Comparison of ENCODE assay signal across 17 cellular contexts in the genomic region with DNA sequence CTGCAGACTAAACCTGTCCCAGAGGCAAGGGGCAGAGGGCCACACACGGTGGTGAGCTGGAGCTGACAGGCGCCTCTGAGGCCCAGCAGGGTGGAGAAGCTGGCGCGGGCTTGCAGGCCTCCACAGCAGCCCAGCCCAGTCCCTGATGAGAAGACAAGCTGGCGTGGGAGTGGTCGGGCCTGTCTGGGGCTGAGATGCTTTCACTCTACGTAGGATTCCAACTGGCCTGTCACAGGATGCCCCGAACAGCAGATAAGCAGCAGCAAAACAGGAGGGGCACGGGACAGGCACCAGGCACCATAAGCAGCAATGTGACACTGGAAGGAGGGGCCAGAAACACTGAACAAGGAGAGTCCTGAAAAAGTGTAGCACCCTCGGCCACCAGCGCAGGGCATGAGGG. TPM values are rescaled to one million over a fixed set of nuclear protein-coding genes. Genes with fewer than 3 reads are reported as not detected.
A peak's percentile ranks its signal among the peaks of the same experiment; 100 is the strongest.
DNase-seq lines count a peak whose midpoint lies in the region; ATAC-seq and TF ChIP-seq lines count a peak whose summit lies in the region.
"Had no signal": no experiment of that assay in that cellular context is flagged by ENCODE, and none has a peak within 500 bp of the region (broad histone marks: within the 10 kb centered on the region; RNA-seq: fewer than 3 reads in every experiment).

No MANE protein-coding gene starts in this region.

- no peaks in the 10 kb centered on the region for H3K9me3 ChIP-seq in right cardiac atrium (ENCODE audit: control insufficient read depth, low read length)

- CTCF ChIA-PET in HEK293T (lab: Yijun Ruan, JAX) (interaction anchor here (0.7 kb wide), 1 partner anchor 11 kb away, joined by 3 read pairs; no protein-coding TSS in a partner anchor), GM10248 (lab: Yijun Ruan, JAX) (no interaction called here)

- H3K27ac ChIP-seq in right cardiac atrium (ENCODE audit: low read length) = peak overlapping the region; percentile 84
- H3K27ac ChIP-seq: C4-2B had no signal

- H3K4me3 Mint-ChIP-seq in activated naive CD8-positive, alpha-beta T cell treated with anti-CD3 and anti-CD28 coated beads for 36 hours = no peak overlapping the region
- H3K4me3 Mint-ChIP-seq: activated CD8-positive, alpha-beta memory T cell treated with anti-CD3 and anti-CD28 coated beads, Interleukin-2, amount 10 ng/mL, durations not matched to agents 7 days and 5 days; activated naive CD4-positive, alpha-beta T cell treated with anti-CD3 and anti-CD28 coated beads for 36 hours; stimulated activated naive CD8-positive, alpha-beta T cell treated with anti-CD3 and anti-CD28 coated beads, Interleukin-15, Interleukin-2, amounts not matched to agents 100 ng/mL and 50 ng/mL, for 24 hours had no signal

- DNase-seq in HEK293T (ENCODE audit: extremely low spot score) (peak; percentile 59), amniotic epithelial cell (ENCODE audit: low read depth) (peak; percentile 52), right cardiac atrium (peak; percentile 71 to 89 (median 88)), sciatic nerve (ENCODE audit: low spot score) (no peak), COLO668 (lab: John Stamatoyannopoulos, UW; ENCODE audit: unreplicated experiment) (no peak), NCI-H1417 (lab: John Stamatoyannopoulos, UW) (no peak), GM10248 (ENCODE audit: extremely low spot score) (no peak)
- DNase-seq in activated naive CD8-positive, alpha-beta T cell treated with anti-CD3 and anti-CD28 coated beads for 36 hours = no peak
- DNase-seq: activated CD8-positive, alpha-beta memory T cell treated with anti-CD3 and anti-CD28 coated beads, Interleukin-2, amount 10 ng/mL, durations not matched to agents 7 days and 5 days; activated naive CD4-positive, alpha-beta T cell treated with anti-CD3 and anti-CD28 coated beads for 36 hours; caudate nucleus; GDM1; MV-4-11; NCI-H524 treated with DMSO at 0.1 percent for 48 hours had no signal

- no peaks in the 10 kb centered on the region for H3K27me3 Mint-ChIP-seq in activated naive CD8-positive, alpha-beta T cell treated with anti-CD3 and anti-CD28 coated beads for 36 hours
- H3K27me3 Mint-ChIP-seq: activated CD8-positive, alpha-beta memory T cell treated with anti-CD3 and anti-CD28 coated beads, Interleukin-2, amount 10 ng/mL, durations not matched to agents 7 days and 5 days; stimulated activated naive CD8-positive, alpha-beta T cell treated with anti-CD3 and anti-CD28 coated beads, Interleukin-15, Interleukin-2, amounts not matched to agents 100 ng/mL and 50 ng/mL, for 24 hours had no signal

- no peak for TF ChIP-seq CTCF in GM10248 (IDR thresholded peaks at IDR 0.05; ENCODE audit: control extremely low read depth, extremely low read depth, low read depth, missing control alignments)

- H3K27me3 ChIP-seq in right cardiac atrium (ENCODE audit: control insufficient read depth, insufficient read depth) = no peaks in the 10 kb centered on the region

- no peaks in the 10 kb centered on the region for H3K4me1 Mint-ChIP-seq in activated naive CD8-positive, alpha-beta T cell treated with anti-CD3 and anti-CD28 coated beads for 36 hours
- H3K4me1 Mint-ChIP-seq: activated CD8-positive, alpha-beta memory T cell treated with anti-CD3 and anti-CD28 coated beads, Interleukin-2, amount 10 ng/mL, durations not matched to agents 7 days and 5 days had no signal

- peak; percentile 79 to 84 for ATAC-seq in right cardiac atrium
- peak; percentile 57 for ATAC-seq in sciatic nerve
- ATAC-seq: activated CD8-positive, alpha-beta memory T cell treated with anti-CD3 and anti-CD28 coated beads, Interleukin-2, amount 10 ng/mL, durations not matched to agents 7 days and 5 days had no signal

- H3K4me3 ChIP-seq in right cardiac atrium (ENCODE audit: low read length) = no peak overlapping the region

- intact Hi-C loops in right cardiac atrium (cut with DNase I) = no loop called here
- intact Hi-C loops in sciatic nerve (cut with DNase I) = loop anchor here (1.0 kb wide), 1 partner anchor 36 kb away; no protein-coding TSS in a partner anchor

- POLR2A ChIA-PET in HEK293T (lab: Yijun Ruan, JAX) (no interaction called here), GM10248 (lab: Yijun Ruan, JAX) (no interaction called here)

- H3K27ac Mint-ChIP-seq in activated naive CD8-positive, alpha-beta T cell treated with anti-CD3 and anti-CD28 coated beads for 36 hours = no peak overlapping the region
- H3K27ac Mint-ChIP-seq: activated CD8-positive, alpha-beta memory T cell treated with anti-CD3 and anti-CD28 coated beads, Interleukin-2, amount 10 ng/mL, durations not matched to agents 7 days and 5 days; activated naive CD4-positive, alpha-beta T cell treated with anti-CD3 and anti-CD28 coated beads for 36 hours; stimulated activated naive CD8-positive, alpha-beta T cell treated with anti-CD3 and anti-CD28 coated beads, Interleukin-15, Interleukin-2, amounts not matched to agents 100 ng/mL and 50 ng/mL, for 24 hours had no signal

- 43% methylated on average over 11 of the region's 11 CpGs for WGBS in right cardiac atrium

- H3K36me3 Mint-ChIP-seq in activated naive CD8-positive, alpha-beta T cell treated with anti-CD3 and anti-CD28 coated beads for 36 hours = no peaks in the 10 kb centered on the region
- H3K36me3 Mint-ChIP-seq: activated CD8-positive, alpha-beta memory T cell treated with anti-CD3 and anti-CD28 coated beads, Interleukin-2, amount 10 ng/mL, durations not matched to agents 7 days and 5 days had no signal

- H3K4me1 ChIP-seq in right cardiac atrium (ENCODE audit: control insufficient read depth, insufficient read depth, low read length) = peaks cover 3% of the 10 kb centered on the region

- H3K9me3 Mint-ChIP-seq in activated naive CD8-positive, alpha-beta T cell treated with anti-CD3 and anti-CD28 coated beads for 36 hours = no peaks in the 10 kb centered on the region
- H3K9me3 Mint-ChIP-seq: activated naive CD4-positive, alpha-beta T cell treated with anti-CD3 and anti-CD28 coated beads for 36 hours; stimulated activated naive CD8-positive, alpha-beta T cell treated with anti-CD3 and anti-CD28 coated beads, Interleukin-15, Interleukin-2, amounts not matched to agents 100 ng/mL and 50 ng/mL, for 24 hours had no signal

TF ChIP-seq in HEK293T, 16 proteins besides CTCF, POLR2A, EP300 and RAD21:
- TF ChIP-seq TARDBP (IDR thresholded peaks at IDR 0.05) (no peak), HDGF (IDR thresholded peaks at IDR 0.05; ENCODE audit: borderline replicate concordance) (no peak)
TF ChIP-seq in HEK293T: peak in this region for 0.

RNA-seq across cellular contexts. Expression of a gene that starts 40.1 kb away (rescaled TPM):
- total RNA-seq in right cardiac atrium (10 to 100 TPM; 18.4 to 28.5 (median 19.3) TPM), sciatic nerve (27.6 TPM)
- 28.0 TPM for polyA plus RNA-seq in right cardiac atrium
- 10 to 100 TPM; 34.0 to 40.0 TPM for total RNA-seq in activated naive CD8-positive, alpha-beta T cell treated with anti-CD3 and anti-CD28 coated beads for 36 hours

RNA-seq across cellular contexts. Expression of a gene that starts 55.2 kb away (rescaled TPM):
- 10 to 100 TPM; 18.7 to 63.8 (median 39.9) TPM for total RNA-seq in right cardiac atrium
- polyA plus RNA-seq in right cardiac atrium = 66.2 TPM
- total RNA-seq in sciatic nerve = 58.6 TPM
- total RNA-seq in activated naive CD8-positive, alpha-beta T cell treated with anti-CD3 and anti-CD28 coated beads for 36 hours = under 1 TPM; 0.31 to 0.48 TPM
- total RNA-seq: HT1080 had no signal

Comparison
In these comparisons a context has a peak if more than half of its experiments do, and no peak if none do; other contexts are left out.
1. DNase-seq: peak in HEK293T (single experiment), amniotic epithelial cell (single experiment) and right cardiac atrium (3 of 3); none in sciatic nerve (single experiment), COLO668 (single experiment), NCI-H1417 (0 of 3), GM10248 (single experiment) and activated naive CD8-positive, alpha-beta T cell treated with anti-CD3 and anti-CD28 coated beads for 36 hours (single experiment).
2. RNA of a gene that starts 55.2 kb away (total RNA-seq): 58.6 TPM in sciatic nerve (single experiment) and 18.7 to 63.8 TPM in right cardiac atrium; 0.31 to 0.48 TPM in activated naive CD8-positive, alpha-beta T cell treated with anti-CD3 and anti-CD28 coated beads for 36 hours; every median in the first group is over 10 times any median in the second.